ENCODE assay signal across 1 cellular context in the genomic region with DNA sequence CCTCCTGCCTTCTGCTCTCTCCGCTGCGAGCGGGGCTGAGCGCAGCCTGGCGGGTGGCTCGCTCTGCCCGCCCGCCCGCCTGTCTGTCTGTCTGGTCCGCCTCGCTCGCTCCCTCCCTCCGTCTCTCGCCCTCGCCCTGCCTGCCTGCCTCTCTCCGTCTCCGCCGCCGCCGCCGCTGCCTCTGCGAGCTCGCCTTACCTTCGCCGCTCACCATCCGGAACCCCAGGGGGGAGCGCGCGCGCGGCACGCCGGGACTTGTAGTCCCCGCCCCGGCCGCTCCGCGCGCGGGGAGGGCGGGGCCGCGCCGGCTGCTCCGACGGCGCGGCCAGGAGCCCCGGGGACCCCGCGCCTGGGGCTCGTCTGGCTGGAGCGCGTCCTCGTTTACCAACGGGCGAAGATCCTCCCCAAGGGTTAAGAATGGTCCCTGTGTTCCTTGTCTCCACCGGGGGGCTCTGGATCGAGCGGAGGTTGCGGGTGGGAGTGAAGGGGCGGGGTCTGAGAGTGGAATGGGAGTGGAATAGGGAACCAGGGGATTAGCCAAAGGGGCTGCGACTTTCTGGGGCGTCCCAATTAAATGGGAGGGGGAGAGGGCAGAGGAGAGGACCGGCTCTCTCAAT.
TF ChIP-seq lines count a peak whose summit lies in the region.

A gene with protein sequence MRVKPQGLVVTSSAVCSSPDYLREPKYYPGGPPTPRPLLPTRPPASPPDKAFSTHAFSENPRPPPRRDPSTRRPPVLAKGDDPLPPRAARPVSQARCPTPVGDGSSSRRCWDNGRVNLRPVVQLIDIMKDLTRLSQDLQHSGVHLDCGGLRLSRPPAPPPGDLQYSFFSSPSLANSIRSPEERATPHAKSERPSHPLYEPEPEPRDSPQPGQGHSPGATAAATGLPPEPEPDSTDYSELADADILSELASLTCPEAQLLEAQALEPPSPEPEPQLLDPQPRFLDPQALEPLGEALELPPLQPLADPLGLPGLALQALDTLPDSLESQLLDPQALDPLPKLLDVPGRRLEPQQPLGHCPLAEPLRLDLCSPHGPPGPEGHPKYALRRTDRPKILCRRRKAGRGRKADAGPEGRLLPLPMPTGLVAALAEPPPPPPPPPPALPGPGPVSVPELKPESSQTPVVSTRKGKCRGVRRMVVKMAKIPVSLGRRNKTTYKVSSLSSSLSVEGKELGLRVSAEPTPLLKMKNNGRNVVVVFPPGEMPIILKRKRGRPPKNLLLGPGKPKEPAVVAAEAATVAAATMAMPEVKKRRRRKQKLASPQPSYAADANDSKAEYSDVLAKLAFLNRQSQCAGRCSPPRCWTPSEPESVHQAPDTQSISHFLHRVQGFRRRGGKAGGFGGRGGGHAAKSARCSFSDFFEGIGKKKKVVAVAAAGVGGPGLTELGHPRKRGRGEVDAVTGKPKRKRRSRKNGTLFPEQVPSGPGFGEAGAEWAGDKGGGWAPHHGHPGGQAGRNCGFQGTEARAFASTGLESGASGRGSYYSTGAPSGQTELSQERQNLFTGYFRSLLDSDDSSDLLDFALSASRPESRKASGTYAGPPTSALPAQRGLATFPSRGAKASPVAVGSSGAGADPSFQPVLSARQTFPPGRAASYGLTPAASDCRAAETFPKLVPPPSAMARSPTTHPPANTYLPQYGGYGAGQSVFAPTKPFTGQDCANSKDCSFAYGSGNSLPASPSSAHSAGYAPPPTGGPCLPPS (N-terminal part only) (minus strand): TSS at position 183 of the 617 bp plus-strand sequence. CDS start 52,029 bp downstream, outside the sequence.

TF ChIP-seq in K562, 482 proteins besides CTCF, POLR2A, EP300 and RAD21 (continued from another document and continues in another):
- TF ChIP-seq ZNF511 (CRISPR knock-in tag; IDR thresholded peaks at IDR 0.05): no peak
- TF ChIP-seq POLR2G (IDR thresholded peaks at IDR 0.05; ENCODE audit: low read depth, low read length): peak; percentile 94
- TF ChIP-seq XRCC5 (IDR thresholded peaks at IDR 0.05; ENCODE audit: low read depth, low read length): no peak
- TF ChIP-seq KHSRP (IDR thresholded peaks at IDR 0.05): no peak
- no peak for TF ChIP-seq GATAD2A (IDR thresholded peaks at IDR 0.05)
- TF ChIP-seq MAFG (tag; conservative IDR thresholded peaks at IDR 0.05): no peak
- peak; percentile 54 for TF ChIP-seq ELF4 (CRISPR knock-in tag; IDR thresholded peaks at IDR 0.05)
- no peak for TF ChIP-seq ZBTB5 (IDR thresholded peaks at IDR 0.05)
- TF ChIP-seq ZNF717 (CRISPR knock-in tag; IDR thresholded peaks at IDR 0.05): no peak
- TF ChIP-seq HSF4 (CRISPR knock-in tag; IDR thresholded peaks at IDR 0.05; ENCODE audit: borderline replicate concordance): no peak
- TF ChIP-seq SIX5 (IDR thresholded peaks at IDR 0.05; ENCODE audit: borderline replicate concordance in 1 of 2, insufficient read depth in 1 of 2, low read depth in 1 of 2, low read length in 2 of 2): peak; percentile 60 to 77; a peak in 3 of 4 replicates
- TF ChIP-seq MEF2D (tag; conservative IDR thresholded peaks at IDR 0.05; ENCODE audit: low read depth): no peak
- TF ChIP-seq KLF13 (tag; IDR thresholded peaks at IDR 0.05; ENCODE audit: borderline replicate concordance, low read depth): no peak
- no peak for TF ChIP-seq KDM4B (IDR thresholded peaks at IDR 0.05; ENCODE audit: borderline replicate concordance in 2 of 2, low read depth in 1 of 2)
- TF ChIP-seq ZNF41 (CRISPR knock-in tag; conservative IDR thresholded peaks at IDR 0.05): no peak
- TF ChIP-seq ETV5 (CRISPR knock-in tag; IDR thresholded peaks at IDR 0.05; ENCODE audit: low read depth): no peak; the same call in 1 of the 2 replicates
- 0 out of 2 replicates have a peak, but pooled peaks have one; percentile 62 for TF ChIP-seq ZBTB9 (CRISPR knock-in tag; IDR thresholded peaks at IDR 0.05)
- TF ChIP-seq ZNF668 (CRISPR knock-in tag; IDR thresholded peaks at IDR 0.05): no peak
- TF ChIP-seq ZNF134 (CRISPR knock-in tag; conservative IDR thresholded peaks at IDR 0.05): no peak
- TF ChIP-seq MTA2 (IDR thresholded peaks at IDR 0.05; ENCODE audit: low read depth): no peak
- TF ChIP-seq CBX8 (IDR thresholded peaks at IDR 0.05; ENCODE audit: borderline replicate concordance, extremely low read depth, low read depth, low read length, poor library complexity, severe bottlenecking): no peak
- no peak for TF ChIP-seq E2F8 (IDR thresholded peaks at IDR 0.05; ENCODE audit: low read depth, partially characterized antibody)
- TF ChIP-seq SP1 (CRISPR knock-in tag; IDR thresholded peaks at IDR 0.05): peak; percentile 50; the same call in 1 of the 2 replicates
- TF ChIP-seq ZC3H11A (IDR thresholded peaks at IDR 0.05; ENCODE audit: low read depth, low read length): no peak
- no peak for TF ChIP-seq ZNF121 (CRISPR knock-in tag; conservative IDR thresholded peaks at IDR 0.05)
- TF ChIP-seq BRCA1 (IDR thresholded peaks at IDR 0.05): no peak
- no peak for TF ChIP-seq BRCA1 (CRISPR knock-in tag; IDR thresholded peaks at IDR 0.05)
- TF ChIP-seq JUND (IDR thresholded peaks at IDR 0.05; ENCODE audit: borderline replicate concordance, low read depth, low read length): peak; percentile 24; the same call in 1 of the 2 replicates
- TF ChIP-seq JUND (tag; IDR thresholded peaks at IDR 0.05; ENCODE audit: borderline replicate concordance, low read depth, low read length): no peak; the same call in 2 of the 3 replicates
- TF ChIP-seq ZNF76 (CRISPR knock-in tag; IDR thresholded peaks at IDR 0.05; ENCODE audit: borderline replicate concordance): no peak
- TF ChIP-seq ZNF449 (CRISPR knock-in tag; IDR thresholded peaks at IDR 0.05): no peak
- TF ChIP-seq BCOR (IDR thresholded peaks at IDR 0.05): peak; percentile 81
- no peak for TF ChIP-seq PATZ1 (CRISPR knock-in tag; IDR thresholded peaks at IDR 0.05; ENCODE audit: borderline replicate concordance)
- no peak for TF ChIP-seq TCF15 (CRISPR knock-in tag; IDR thresholded peaks at IDR 0.05)
- TF ChIP-seq PREB (CRISPR knock-in tag; IDR thresholded peaks at IDR 0.05): no peak
- no peak for TF ChIP-seq ZBTB34 (CRISPR knock-in tag; IDR thresholded peaks at IDR 0.05)
- no peak for TF ChIP-seq U2AF2 (optimal IDR thresholded peaks at IDR 0.05; ENCODE audit: low read depth, low read length)
- no peak for TF ChIP-seq PHTF2 (CRISPR knock-in tag; IDR thresholded peaks at IDR 0.05)
- TF ChIP-seq, protein P1, sequence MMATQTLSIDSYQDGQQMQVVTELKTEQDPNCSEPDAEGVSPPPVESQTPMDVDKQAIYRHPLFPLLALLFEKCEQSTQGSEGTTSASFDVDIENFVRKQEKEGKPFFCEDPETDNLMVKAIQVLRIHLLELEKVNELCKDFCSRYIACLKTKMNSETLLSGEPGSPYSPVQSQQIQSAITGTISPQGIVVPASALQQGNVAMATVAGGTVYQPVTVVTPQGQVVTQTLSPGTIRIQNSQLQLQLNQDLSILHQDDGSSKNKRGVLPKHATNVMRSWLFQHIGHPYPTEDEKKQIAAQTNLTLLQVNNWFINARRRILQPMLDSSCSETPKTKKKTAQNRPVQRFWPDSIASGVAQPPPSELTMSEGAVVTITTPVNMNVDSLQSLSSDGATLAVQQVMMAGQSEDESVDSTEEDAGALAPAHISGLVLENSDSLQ (IDR thresholded peaks at IDR 0.05): peak; percentile 71
